ENCODE assay signal across 21 cellular contexts in the genomic region with DNA sequence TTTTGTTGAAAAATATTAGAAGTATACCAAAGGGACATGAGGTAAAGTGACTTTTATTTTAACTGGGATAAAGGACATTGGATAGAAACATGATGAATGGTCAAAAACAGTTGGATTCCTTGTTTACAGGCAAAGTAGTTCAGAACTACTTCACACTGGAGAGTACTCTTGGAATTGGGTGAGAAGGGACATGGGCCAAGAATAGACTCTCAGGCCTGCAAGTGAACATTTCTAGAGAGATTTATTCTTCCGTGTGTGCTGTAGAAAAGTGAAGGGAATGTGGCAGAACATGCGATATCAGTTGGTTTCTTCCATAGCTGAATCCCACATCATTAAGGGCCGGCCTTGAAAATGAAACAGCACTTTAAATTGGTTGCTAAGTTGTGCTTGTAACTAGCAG.
"Had no signal": no experiment of that assay in that cellular context is flagged by ENCODE, and none has a peak within 500 bp of the region (broad histone marks: within the 10 kb centered on the region; RNA-seq: fewer than 3 reads in every experiment).

No MANE protein-coding gene starts in this region.

- H3K4me1 ChIP-seq: left ventricle myocardium inferior, pancreas, prostate gland, sigmoid colon, spleen, testis, tibial artery, uterus had no signal

- H3K4me3 ChIP-seq: left ventricle myocardium inferior, pancreas, prostate gland, sigmoid colon, spleen, testis, tibial artery, uterus had no signal

- H3K9me3 ChIP-seq: left ventricle myocardium inferior, pancreas, prostate gland, sigmoid colon, spleen, testis, tibial artery, uterus had no signal

- H3K27ac ChIP-seq: left ventricle myocardium inferior, pancreas, prostate gland, sigmoid colon, spleen, testis, tibial artery, uterus had no signal

- DNase-seq: hypothalamus; immature natural killer cell; kidney; left colon; left ventricle myocardium inferior; naive thymus-derived CD8-positive, alpha-beta T cell; nucleus accumbens; pancreas; posterior cingulate gyrus; retina; right cardiac atrium; sigmoid colon; small intestine; spleen; stimulated activated CD4-positive, alpha-beta T cell treated with anti-CD3 and anti-CD28 coated beads, Interleukin-4, amount 100 ng/mL, for 24 hours; stimulated activated naive CD4-positive, alpha-beta T cell; tibial artery; uterus had no signal

- H3K27me3 ChIP-seq: pancreas, sigmoid colon, spleen, testis, tibial artery, uterus had no signal

- H3K36me3 ChIP-seq: left ventricle myocardium inferior, pancreas, prostate gland, sigmoid colon, spleen, tibial artery, uterus had no signal

- ATAC-seq: left colon; naive thymus-derived CD8-positive, alpha-beta T cell; pancreas; stimulated activated effector memory CD8-positive, alpha-beta T cell treated with anti-CD3 and anti-CD28 coated beads, Interleukin-12 subunit alpha, Interleukin-12 subunit beta, amount 100 ng/mL, for 72 hours had no signal
